ENCODE assay signal across 1 cellular context in the genomic region with DNA sequence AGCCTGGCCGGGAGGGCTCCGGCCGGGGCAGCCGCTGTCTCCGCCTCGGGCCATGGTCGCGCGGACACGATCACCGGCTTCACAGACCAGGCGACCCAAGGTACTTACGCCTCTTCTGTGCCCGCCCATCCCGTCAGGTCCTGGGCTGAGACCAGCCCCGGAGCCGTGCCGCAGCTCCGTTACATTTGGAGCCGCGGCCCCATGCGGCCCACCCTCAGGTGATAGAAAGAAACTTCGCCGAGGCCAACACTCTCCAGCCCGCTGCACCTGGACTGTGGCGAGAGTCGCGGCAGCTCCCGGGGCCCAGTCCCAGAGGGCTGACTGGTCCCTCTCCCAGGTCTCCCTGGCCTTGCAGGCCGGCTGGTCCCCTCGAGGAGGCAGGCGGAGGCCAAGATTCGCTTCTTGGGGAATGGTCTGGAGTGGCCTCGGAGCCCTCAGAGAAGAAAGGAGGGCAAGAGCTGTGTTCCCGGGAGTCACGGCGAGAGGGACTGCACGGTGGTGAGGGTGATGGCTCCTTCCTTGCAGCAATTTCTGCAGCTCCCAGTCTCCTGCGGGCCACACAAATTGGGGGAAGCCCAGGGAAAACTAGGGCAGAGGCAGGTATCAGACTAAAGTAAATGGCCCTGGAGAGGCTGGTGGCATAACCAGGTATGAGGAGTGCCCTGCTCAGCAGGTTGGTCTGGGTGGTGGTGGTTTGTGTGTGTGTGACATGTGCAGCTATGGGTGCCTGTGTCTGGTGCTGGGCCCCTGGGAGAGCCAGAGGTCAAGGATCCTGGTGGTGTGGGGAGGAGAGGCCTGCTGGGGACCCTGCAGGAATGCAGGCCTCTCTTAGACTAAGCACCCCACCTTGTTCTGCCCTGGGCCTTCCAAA.
TF ChIP-seq lines count a peak whose summit lies in the region.

No MANE protein-coding gene starts in this region.

TF ChIP-seq in HepG2, 621 proteins besides CTCF, POLR2A, EP300 and RAD21 (continued from another document and continues in another):
- TF ChIP-seq GFI1 (CRISPR knock-in tag; IDR thresholded peaks at IDR 0.05; ENCODE audit: borderline replicate concordance) (0 out of 2 replicates have a peak, but pooled peaks have one; percentile 36), KDM1A (CRISPR knock-in tag; IDR thresholded peaks at IDR 0.05) (no peak), ZNF354B (CRISPR knock-in tag; IDR thresholded peaks at IDR 0.05) (no peak), SMAD3 (CRISPR knock-in tag; IDR thresholded peaks at IDR 0.05) (no peak), ZNF264 (CRISPR knock-in tag; IDR thresholded peaks at IDR 0.05) (no peak), ZNF891 (CRISPR knock-in tag; IDR thresholded peaks at IDR 0.05) (0 out of 2 replicates have a peak, but pooled peaks have one; percentile 12), REXO4 (CRISPR knock-in tag; IDR thresholded peaks at IDR 0.05; ENCODE audit: borderline replicate concordance) (no peak), SSRP1 (CRISPR knock-in tag; IDR thresholded peaks at IDR 0.05) (no peak; the same call in 1 of the 2 replicates), MEF2D (CRISPR knock-in tag; IDR thresholded peaks at IDR 0.05) (no peak), NR2F6 (IDR thresholded peaks at IDR 0.05) (peak; percentile 91), NR2F6 (CRISPR knock-in tag; IDR thresholded peaks at IDR 0.05) (peak; percentile 91), NFYB (CRISPR knock-in tag; IDR thresholded peaks at IDR 0.05) (no peak), XRCC5 (optimal IDR thresholded peaks at IDR 0.05; ENCODE audit: low read length) (peak; percentile 42), ZSCAN20 (CRISPR knock-in tag; IDR thresholded peaks at IDR 0.05; ENCODE audit: borderline replicate concordance) (no peak), CBX5 (CRISPR knock-in tag; IDR thresholded peaks at IDR 0.05; ENCODE audit: borderline replicate concordance) (no peak), HOXA9 (CRISPR knock-in tag; IDR thresholded peaks at IDR 0.05; ENCODE audit: borderline replicate concordance) (0 out of 2 replicates have a peak, but pooled peaks have one; percentile 36), HOXA5 (CRISPR knock-in tag; IDR thresholded peaks at IDR 0.05) (no peak), FOXA1 (IDR thresholded peaks at IDR 0.05) (no peak), FOXA1 (CRISPR knock-in tag; IDR thresholded peaks at IDR 0.05) (no peak), MTF2 (CRISPR knock-in tag; IDR thresholded peaks at IDR 0.05; ENCODE audit: borderline replicate concordance) (no peak; the same call in 1 of the 2 replicates), SALL1 (CRISPR knock-in tag; IDR thresholded peaks at IDR 0.05) (peak; percentile 40; the same call in 1 of the 2 replicates), GZF1 (CRISPR knock-in tag; IDR thresholded peaks at IDR 0.05) (0 out of 2 replicates have a peak, but pooled peaks have one; percentile 13), FOSL1 (CRISPR knock-in tag; IDR thresholded peaks at IDR 0.05; ENCODE audit: borderline replicate concordance) (no peak), NFE2L2 (IDR thresholded peaks at IDR 0.05; ENCODE audit: low read length) (no peak), MTA3 (CRISPR knock-in tag; IDR thresholded peaks at IDR 0.05) (no peak), ZNF160 (CRISPR knock-in tag; IDR thresholded peaks at IDR 0.05) (no peak), ZNF782 (CRISPR knock-in tag; IDR thresholded peaks at IDR 0.05; ENCODE audit: borderline replicate concordance) (no peak), ZNF550 (CRISPR knock-in tag; IDR thresholded peaks at IDR 0.05; ENCODE audit: borderline replicate concordance) (no peak), TBX3 (IDR thresholded peaks at IDR 0.05; ENCODE audit: borderline replicate concordance) (no peak), MEIS1 (CRISPR knock-in tag; IDR thresholded peaks at IDR 0.05; ENCODE audit: borderline replicate concordance) (peak; percentile 45; the same call in 1 of the 2 replicates), KAT2B (IDR thresholded peaks at IDR 0.05; ENCODE audit: borderline replicate concordance, low read depth, low read length) (no peak), SAP130 (CRISPR knock-in tag; IDR thresholded peaks at IDR 0.05; ENCODE audit: low read depth) (peak; percentile 57), SOX6 (IDR thresholded peaks at IDR 0.05) (no peak), SOX6 (CRISPR knock-in tag; IDR thresholded peaks at IDR 0.05) (peak; percentile 52; the same call in 1 of the 2 replicates), SRSF9 (IDR thresholded peaks at IDR 0.05; ENCODE audit: borderline replicate concordance, insufficient read depth, low read depth, low read length, poor library complexity, severe bottlenecking) (no peak), KMT2B (CRISPR knock-in tag; IDR thresholded peaks at IDR 0.05) (no peak), ZNF256 (CRISPR knock-in tag; conservative IDR thresholded peaks at IDR 0.05) (no peak), ZNF746 (CRISPR knock-in tag; IDR thresholded peaks at IDR 0.05) (no peak; the same call in 1 of the 2 replicates)
- TF ChIP-seq, protein P1, sequence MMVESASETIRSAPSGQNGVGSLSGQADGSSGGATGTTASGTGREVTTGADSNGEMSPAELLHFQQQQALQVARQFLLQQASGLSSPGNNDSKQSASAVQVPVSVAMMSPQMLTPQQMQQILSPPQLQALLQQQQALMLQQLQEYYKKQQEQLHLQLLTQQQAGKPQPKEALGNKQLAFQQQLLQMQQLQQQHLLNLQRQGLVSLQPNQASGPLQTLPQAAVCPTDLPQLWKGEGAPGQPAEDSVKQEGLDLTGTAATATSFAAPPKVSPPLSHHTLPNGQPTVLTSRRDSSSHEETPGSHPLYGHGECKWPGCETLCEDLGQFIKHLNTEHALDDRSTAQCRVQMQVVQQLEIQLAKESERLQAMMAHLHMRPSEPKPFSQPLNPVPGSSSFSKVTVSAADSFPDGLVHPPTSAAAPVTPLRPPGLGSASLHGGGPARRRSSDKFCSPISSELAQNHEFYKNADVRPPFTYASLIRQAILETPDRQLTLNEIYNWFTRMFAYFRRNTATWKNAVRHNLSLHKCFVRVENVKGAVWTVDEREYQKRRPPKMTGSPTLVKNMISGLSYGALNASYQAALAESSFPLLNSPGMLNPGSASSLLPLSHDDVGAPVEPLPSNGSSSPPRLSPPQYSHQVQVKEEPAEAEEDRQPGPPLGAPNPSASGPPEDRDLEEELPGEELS (CRISPR knock-in tag; IDR thresholded peaks at IDR 0.05): peak; percentile 19
- TF ChIP-seq, protein P2, sequence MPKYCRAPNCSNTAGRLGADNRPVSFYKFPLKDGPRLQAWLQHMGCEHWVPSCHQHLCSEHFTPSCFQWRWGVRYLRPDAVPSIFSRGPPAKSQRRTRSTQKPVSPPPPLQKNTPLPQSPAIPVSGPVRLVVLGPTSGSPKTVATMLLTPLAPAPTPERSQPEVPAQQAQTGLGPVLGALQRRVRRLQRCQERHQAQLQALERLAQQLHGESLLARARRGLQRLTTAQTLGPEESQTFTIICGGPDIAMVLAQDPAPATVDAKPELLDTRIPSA (CRISPR knock-in tag; IDR thresholded peaks at IDR 0.05; ENCODE audit: borderline replicate concordance): no peak
- TF ChIP-seq, protein P3, sequence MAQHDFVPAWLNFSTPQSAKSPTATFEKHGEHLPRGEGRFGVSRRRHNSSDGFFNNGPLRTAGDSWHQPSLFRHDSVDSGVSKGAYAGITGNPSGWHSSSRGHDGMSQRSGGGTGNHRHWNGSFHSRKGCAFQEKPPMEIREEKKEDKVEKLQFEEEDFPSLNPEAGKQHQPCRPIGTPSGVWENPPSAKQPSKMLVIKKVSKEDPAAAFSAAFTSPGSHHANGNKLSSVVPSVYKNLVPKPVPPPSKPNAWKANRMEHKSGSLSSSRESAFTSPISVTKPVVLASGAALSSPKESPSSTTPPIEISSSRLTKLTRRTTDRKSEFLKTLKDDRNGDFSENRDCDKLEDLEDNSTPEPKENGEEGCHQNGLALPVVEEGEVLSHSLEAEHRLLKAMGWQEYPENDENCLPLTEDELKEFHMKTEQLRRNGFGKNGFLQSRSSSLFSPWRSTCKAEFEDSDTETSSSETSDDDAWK (CRISPR knock-in tag; IDR thresholded peaks at IDR 0.05): no peak
- TF ChIP-seq, protein P4, sequence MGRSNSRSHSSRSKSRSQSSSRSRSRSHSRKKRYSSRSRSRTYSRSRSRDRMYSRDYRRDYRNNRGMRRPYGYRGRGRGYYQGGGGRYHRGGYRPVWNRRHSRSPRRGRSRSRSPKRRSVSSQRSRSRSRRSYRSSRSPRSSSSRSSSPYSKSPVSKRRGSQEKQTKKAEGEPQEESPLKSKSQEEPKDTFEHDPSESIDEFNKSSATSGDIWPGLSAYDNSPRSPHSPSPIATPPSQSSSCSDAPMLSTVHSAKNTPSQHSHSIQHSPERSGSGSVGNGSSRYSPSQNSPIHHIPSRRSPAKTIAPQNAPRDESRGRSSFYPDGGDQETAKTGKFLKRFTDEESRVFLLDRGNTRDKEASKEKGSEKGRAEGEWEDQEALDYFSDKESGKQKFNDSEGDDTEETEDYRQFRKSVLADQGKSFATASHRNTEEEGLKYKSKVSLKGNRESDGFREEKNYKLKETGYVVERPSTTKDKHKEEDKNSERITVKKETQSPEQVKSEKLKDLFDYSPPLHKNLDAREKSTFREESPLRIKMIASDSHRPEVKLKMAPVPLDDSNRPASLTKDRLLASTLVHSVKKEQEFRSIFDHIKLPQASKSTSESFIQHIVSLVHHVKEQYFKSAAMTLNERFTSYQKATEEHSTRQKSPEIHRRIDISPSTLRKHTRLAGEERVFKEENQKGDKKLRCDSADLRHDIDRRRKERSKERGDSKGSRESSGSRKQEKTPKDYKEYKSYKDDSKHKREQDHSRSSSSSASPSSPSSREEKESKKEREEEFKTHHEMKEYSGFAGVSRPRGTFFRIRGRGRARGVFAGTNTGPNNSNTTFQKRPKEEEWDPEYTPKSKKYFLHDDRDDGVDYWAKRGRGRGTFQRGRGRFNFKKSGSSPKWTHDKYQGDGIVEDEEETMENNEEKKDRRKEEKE (IDR thresholded peaks at IDR 0.05): no peak
- TF ChIP-seq, protein P5, sequence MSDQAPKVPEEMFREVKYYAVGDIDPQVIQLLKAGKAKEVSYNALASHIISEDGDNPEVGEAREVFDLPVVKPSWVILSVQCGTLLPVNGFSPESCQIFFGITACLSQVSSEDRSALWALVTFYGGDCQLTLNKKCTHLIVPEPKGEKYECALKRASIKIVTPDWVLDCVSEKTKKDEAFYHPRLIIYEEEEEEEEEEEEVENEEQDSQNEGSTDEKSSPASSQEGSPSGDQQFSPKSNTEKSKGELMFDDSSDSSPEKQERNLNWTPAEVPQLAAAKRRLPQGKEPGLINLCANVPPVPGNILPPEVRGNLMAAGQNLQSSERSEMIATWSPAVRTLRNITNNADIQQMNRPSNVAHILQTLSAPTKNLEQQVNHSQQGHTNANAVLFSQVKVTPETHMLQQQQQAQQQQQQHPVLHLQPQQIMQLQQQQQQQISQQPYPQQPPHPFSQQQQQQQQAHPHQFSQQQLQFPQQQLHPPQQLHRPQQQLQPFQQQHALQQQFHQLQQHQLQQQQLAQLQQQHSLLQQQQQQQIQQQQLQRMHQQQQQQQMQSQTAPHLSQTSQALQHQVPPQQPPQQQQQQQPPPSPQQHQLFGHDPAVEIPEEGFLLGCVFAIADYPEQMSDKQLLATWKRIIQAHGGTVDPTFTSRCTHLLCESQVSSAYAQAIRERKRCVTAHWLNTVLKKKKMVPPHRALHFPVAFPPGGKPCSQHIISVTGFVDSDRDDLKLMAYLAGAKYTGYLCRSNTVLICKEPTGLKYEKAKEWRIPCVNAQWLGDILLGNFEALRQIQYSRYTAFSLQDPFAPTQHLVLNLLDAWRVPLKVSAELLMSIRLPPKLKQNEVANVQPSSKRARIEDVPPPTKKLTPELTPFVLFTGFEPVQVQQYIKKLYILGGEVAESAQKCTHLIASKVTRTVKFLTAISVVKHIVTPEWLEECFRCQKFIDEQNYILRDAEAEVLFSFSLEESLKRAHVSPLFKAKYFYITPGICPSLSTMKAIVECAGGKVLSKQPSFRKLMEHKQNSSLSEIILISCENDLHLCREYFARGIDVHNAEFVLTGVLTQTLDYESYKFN (CRISPR knock-in tag; conservative IDR thresholded peaks at IDR 0.05): peak; percentile 67
- TF ChIP-seq, protein P6, sequence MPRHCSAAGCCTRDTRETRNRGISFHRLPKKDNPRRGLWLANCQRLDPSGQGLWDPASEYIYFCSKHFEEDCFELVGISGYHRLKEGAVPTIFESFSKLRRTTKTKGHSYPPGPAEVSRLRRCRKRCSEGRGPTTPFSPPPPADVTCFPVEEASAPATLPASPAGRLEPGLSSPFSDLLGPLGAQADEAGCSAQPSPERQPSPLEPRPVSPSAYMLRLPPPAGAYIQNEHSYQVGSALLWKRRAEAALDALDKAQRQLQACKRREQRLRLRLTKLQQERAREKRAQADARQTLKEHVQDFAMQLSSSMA (CRISPR knock-in tag; IDR thresholded peaks at IDR 0.05): no peak
- TF ChIP-seq, protein P7, sequence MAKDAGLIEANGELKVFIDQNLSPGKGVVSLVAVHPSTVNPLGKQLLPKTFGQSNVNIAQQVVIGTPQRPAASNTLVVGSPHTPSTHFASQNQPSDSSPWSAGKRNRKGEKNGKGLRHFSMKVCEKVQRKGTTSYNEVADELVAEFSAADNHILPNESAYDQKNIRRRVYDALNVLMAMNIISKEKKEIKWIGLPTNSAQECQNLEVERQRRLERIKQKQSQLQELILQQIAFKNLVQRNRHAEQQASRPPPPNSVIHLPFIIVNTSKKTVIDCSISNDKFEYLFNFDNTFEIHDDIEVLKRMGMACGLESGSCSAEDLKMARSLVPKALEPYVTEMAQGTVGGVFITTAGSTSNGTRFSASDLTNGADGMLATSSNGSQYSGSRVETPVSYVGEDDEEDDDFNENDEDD (CRISPR knock-in tag; IDR thresholded peaks at IDR 0.05; ENCODE audit: borderline replicate concordance): no peak; the same call in 1 of the 2 replicates
- TF ChIP-seq, protein P8, sequence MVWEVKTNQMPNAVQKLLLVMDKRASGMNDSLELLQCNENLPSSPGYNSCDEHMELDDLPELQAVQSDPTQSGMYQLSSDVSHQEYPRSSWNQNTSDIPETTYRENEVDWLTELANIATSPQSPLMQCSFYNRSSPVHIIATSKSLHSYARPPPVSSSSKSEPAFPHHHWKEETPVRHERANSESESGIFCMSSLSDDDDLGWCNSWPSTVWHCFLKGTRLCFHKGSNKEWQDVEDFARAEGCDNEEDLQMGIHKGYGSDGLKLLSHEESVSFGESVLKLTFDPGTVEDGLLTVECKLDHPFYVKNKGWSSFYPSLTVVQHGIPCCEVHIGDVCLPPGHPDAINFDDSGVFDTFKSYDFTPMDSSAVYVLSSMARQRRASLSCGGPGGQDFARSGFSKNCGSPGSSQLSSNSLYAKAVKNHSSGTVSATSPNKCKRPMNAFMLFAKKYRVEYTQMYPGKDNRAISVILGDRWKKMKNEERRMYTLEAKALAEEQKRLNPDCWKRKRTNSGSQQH (CRISPR knock-in tag; IDR thresholded peaks at IDR 0.05; ENCODE audit: low read depth): peak; percentile 63; the same call in 1 of the 2 replicates
